ENCODE assay signal across 20 cellular contexts in genomic region chr11:15913261-15913660, GRCh38.
DNase-seq lines count a peak whose midpoint lies in the region; ATAC-seq, FAIRE-seq and TF ChIP-seq lines count a peak whose summit lies in the region.
"Had no signal": no experiment of that assay in that cellular context is flagged by ENCODE, and none has a peak within 500 bp of the region (broad histone marks: within the 10 kb centered on the region; RNA-seq: fewer than 3 reads in every experiment).

No MANE protein-coding gene starts in this region.

- ATAC-seq in thoracic aorta (ENCODE audit: insufficient number of reproducible peaks, low FRiP score, low read depth) (no peak), HG03354 (IDR thresholded peaks at IDR 0.05; ENCODE audit: poor library complexity, severe bottlenecking, unreplicated experiment) (no peak)

- FAIRE-seq in keratinocyte (lab: Jason Lieb, UNC): no peak

- POLR2A ChIA-PET in GM10248 (lab: Yijun Ruan, JAX): no interaction called here

- H3K36me3 ChIP-seq in keratinocyte (ENCODE audit: control insufficient read depth in 2 of 2, extremely low read depth in 1 of 2, insufficient read depth in 2 of 2, low read length in 2 of 2) (no peaks in the 10 kb centered on the region), thoracic aorta (no peaks in the 10 kb centered on the region)
- H3K36me3 ChIP-seq: MG63 had no signal

- no peaks in the 10 kb centered on the region for H3K9me3 ChIP-seq in keratinocyte (ENCODE audit: control insufficient read depth, low read depth, low read length)
- no peaks in the 10 kb centered on the region for H3K9me3 ChIP-seq in thoracic aorta
- H3K9me3 ChIP-seq: MG63, testis had no signal

- no peaks in the 10 kb centered on the region for H3K9me1 ChIP-seq in keratinocyte (ENCODE audit: control insufficient read depth, extremely low read depth, insufficient read depth, low read length)

- TF ChIP-seq CTCF in epithelial cell of proximal tubule (conservative IDR thresholded peaks at IDR 0.05; ENCODE audit: low read depth, low read length): peak; percentile 21
- peak in 2 of 3 experiments; percentile 23 to 43 for TF ChIP-seq CTCF in keratinocyte (optimal IDR thresholded peaks at IDR 0.05 in 1 of 3, IDR thresholded peaks at IDR 0.05 in 1 of 3, conservative IDR thresholded peaks at IDR 0.05 in 1 of 3; ENCODE audit: extremely low read depth in 1 of 3, insufficient read depth in 2 of 3, low read length in 3 of 3)
- no peak for TF ChIP-seq CTCF in thoracic aorta (IDR thresholded peaks at IDR 0.05)
- TF ChIP-seq CTCF in GM10248 (IDR thresholded peaks at IDR 0.05; ENCODE audit: control extremely low read depth, extremely low read depth, low read depth, missing control alignments): no peak

- dilution Hi-C loops in keratinocyte (cut with MboI; ENCODE audit: extremely low pct_ligation_motif_present, low sequenced_read_pairs): no loop called here

- H3K27me3 ChIP-seq in keratinocyte (ENCODE audit: control insufficient read depth, extremely low read depth, insufficient read depth, low read length) (no peaks in the 10 kb centered on the region), thoracic aorta (replicated peaks; ENCODE audit: insufficient read depth) (no peaks in the 10 kb centered on the region)
- H3K27me3 ChIP-seq: MG63, testis had no signal

- H3K4me2 ChIP-seq in keratinocyte (ENCODE audit: control insufficient read depth, extremely low read depth, insufficient read depth, low read depth, low read length): no peak overlapping the region
- H3K4me2 ChIP-seq: GM23338 had no signal

- H3K4me3 ChIP-seq in epithelial cell of proximal tubule (ENCODE audit: low read depth, low read length) (no peak overlapping the region), keratinocyte (ENCODE audit: control insufficient read depth in 2 of 3, extremely low read depth in 1 of 3, insufficient read depth in 2 of 3, low read depth in 1 of 3, low read length in 3 of 3) (no peak overlapping the region), thoracic aorta (no peak overlapping the region)
- H3K4me3 ChIP-seq: GM23338, MG63, testis had no signal

- no peak overlapping the region for H3K9ac ChIP-seq in keratinocyte (ENCODE audit: control insufficient read depth, extremely low read depth, insufficient read depth, low read length)

- H3K4me1 ChIP-seq in keratinocyte (ENCODE audit: control insufficient read depth, extremely low read depth, insufficient read depth, low read length) (no peaks in the 10 kb centered on the region), thoracic aorta (ENCODE audit: control insufficient read depth in 1 of 2, low read depth in 2 of 2) (peaks cover 0 to 11% of the 10 kb centered on the region in 2 donors)
- H3K4me1 ChIP-seq: testis had no signal

- no peaks in the 10 kb centered on the region for H3K79me2 ChIP-seq in keratinocyte (ENCODE audit: control insufficient read depth, insufficient read depth, low read length)

- H3K27ac ChIP-seq in keratinocyte (ENCODE audit: control insufficient read depth, insufficient read depth, low read length): no peak overlapping the region
- peak overlapping the region; percentile 61 to 63 for H3K27ac ChIP-seq in thoracic aorta
- H3K27ac ChIP-seq: 22Rv1, testis had no signal

- H4K20me1 ChIP-seq in keratinocyte (ENCODE audit: control insufficient read depth, extremely low read depth, insufficient read depth, low read length): no peaks in the 10 kb centered on the region

- CTCF ChIA-PET in GM10248 (lab: Yijun Ruan, JAX): interaction anchor here (1.0 to 1.2 kb wide), 3 partner anchors 16 to 66 kb away, joined by 3 read pairs; no protein-coding TSS in a partner anchor

- DNase-seq in DMS53 (lab: John Stamatoyannopoulos, UW) (peak; percentile 12), DMS53 treated with DMSO at 0.1 percent for 48 hours (lab: John Stamatoyannopoulos, UW; ENCODE audit: unreplicated experiment) (no peak), epithelial cell of proximal tubule (ENCODE audit: low read depth) (no peak), keratinocyte (ENCODE audit: low read depth, low spot score) (no peak), thoracic aorta (ENCODE audit: low spot score) (no peak), AML-193 (lab: John Stamatoyannopoulos, UW) (no peak), GM10248 (ENCODE audit: extremely low spot score) (no peak)
- DNase-seq: activated CD8-positive, alpha-beta memory T cell treated with anti-CD3 and anti-CD28 coated beads for 24 hours; activated gamma-delta T cell; anterior cingulate cortex; dermis blood vessel endothelial cell; DMS79 treated with DMSO at 0.1 percent for 48 hours; MG63; naive B cell; NCI-H187 treated with DMSO at 0.1 percent for 48 hours; NCI-H524 treated with DMSO at 0.1 percent for 48 hours; testis had no signal

- H2AFZ ChIP-seq in keratinocyte (ENCODE audit: control insufficient read depth, low read length): no peak overlapping the region
- H2AFZ ChIP-seq: GM23338 had no signal

Comparison
In these comparisons a context has a peak if more than half of its experiments do, and no peak if none do; other contexts are left out.
1. CTCF ChIP-seq: peak in epithelial cell of proximal tubule (single experiment) and keratinocyte (2 of 3); none in thoracic aorta (single experiment) and GM10248 (single experiment).